In the genomic region with DNA sequence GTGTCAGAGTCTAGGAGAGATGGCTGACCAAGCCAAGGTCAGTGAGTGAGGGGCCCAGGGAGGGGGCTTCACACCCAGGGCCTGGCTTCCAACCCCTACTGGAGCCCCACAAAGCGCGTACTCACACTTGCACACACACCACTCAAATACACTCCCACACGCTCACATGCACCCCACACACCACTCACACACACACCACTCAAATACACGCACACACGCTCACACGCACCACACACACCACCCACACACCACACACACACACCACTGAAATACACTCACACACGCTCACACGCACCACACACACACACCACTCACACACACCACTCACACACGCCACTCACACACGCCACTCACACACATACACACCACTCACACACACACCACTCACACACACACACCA, we compare ENCODE assay signal across 18 cellular contexts. TPM values are rescaled to one million over a fixed set of nuclear protein-coding genes. Genes with fewer than 3 reads are reported as not detected.
DNase-seq lines count a peak whose midpoint lies in the region; ATAC-seq, FAIRE-seq and TF ChIP-seq lines count a peak whose summit lies in the region.
"Had no signal": no experiment of that assay in that cellular context is flagged by ENCODE, and none has a peak within 500 bp of the region (broad histone marks: within the 10 kb centered on the region; RNA-seq: fewer than 3 reads in every experiment).

No MANE protein-coding gene starts in this region.

- intact Hi-C loops in ascending aorta (cut with DNase I) = loop anchor here (2.0 kb wide), 1 partner anchor 19 kb away; no protein-coding TSS in a partner anchor

- no peak overlapping the region for H2BK20ac ChIP-seq in H1 (ENCODE audit: low read length)

- H3K4me3 ChIP-seq in ascending aorta (no peak overlapping the region), H1 (ENCODE audit: extremely low read depth in 1 of 4, insufficient read depth in 2 of 4, low read depth in 3 of 4, low read length in 4 of 4) (no peak overlapping the region)
- H3K4me3 ChIP-seq: PC-9, SJCRH30 had no signal

- DNase-seq in ascending aorta (ENCODE audit: low spot score in 2 of 2) (no peak), H1 (ENCODE audit: low read depth in 1 of 2, low spot score in 2 of 2) (no peak), progenitor cell of endocrine pancreas (ENCODE audit: low spot score, unreplicated experiment) (no peak), SIG-M5 (lab: John Stamatoyannopoulos, UW) (no peak), T-cell (no peak)
- DNase-seq: ACHN, C1 segment of cervical spinal cord, Karpas-422, NCI-H1417 treated with DMSO at 0.1 percent for 48 hours, NCI-H187 treated with DMSO at 0.1 percent for 48 hours, NCI-H226, NCI-H524 treated with DMSO at 0.1 percent for 48 hours, PC-9, SJCRH30 had no signal

- H3K27me3 ChIP-seq in ascending aorta (no peaks in the 10 kb centered on the region), H1 (replicated peaks in 1 of 4; ENCODE audit: control insufficient read depth in 3 of 4, extremely low read depth in 1 of 4, insufficient read depth in 3 of 4, low read length in 3 of 4) (no peaks in the 10 kb centered on the region)

- CTCF ChIA-PET in H1 (lab: Charles Lee; ENCODE audit: partially characterized antibody) (interaction anchor here (2.3 kb wide), 1 partner anchor 134 kb away, joined by 9 read pairs; no protein-coding TSS in a partner anchor), T-cell (lab: Charles Lee) (interaction anchor here in 1 of 2 donors (0.6 kb wide), 1 partner anchor 138 kb away, joined by 12 read pairs; no protein-coding TSS in a partner anchor)

- H3K27ac ChIP-seq in ascending aorta (peak overlapping the region; percentile 9 to 81), H1 (ENCODE audit: low read depth, low read length) (no peak overlapping the region)
- H3K27ac ChIP-seq: PC-9, RWPE1, SJCRH30 had no signal

- 86 to 100% methylated on average over 3 to 10 of the region's 10 CpGs for WGBS in H1 (ENCODE audit: extremely low coverage in 1 of 2, insufficient coverage in 1 of 2, insufficient read length in 1 of 2, insufficient replicate concordance in 2 of 2, low coverage in 1 of 2, low lambda C conversion rate in 2 of 2, missing lambda C conversion rate in 1 of 2), 2 experiments

- peaks cover 0 to 6% of the 10 kb centered on the region in 2 experiments for H4K20me1 ChIP-seq in H1 (replicated peaks in 1 of 2; ENCODE audit: control insufficient read depth in 1 of 2, insufficient read depth in 2 of 2, low read length in 2 of 2)

- no peaks in the 10 kb centered on the region for H3K79me2 ChIP-seq in H1 (ENCODE audit: control insufficient read depth in 1 of 2, insufficient read depth in 2 of 2, low read length in 2 of 2)

- no peak overlapping the region for H3K23ac ChIP-seq in H1 (ENCODE audit: insufficient read length)

- peak overlapping the region; percentile 40; the same call in 1 of the 2 replicates for H2AK5ac ChIP-seq in H1 (ENCODE audit: low read depth, low read length)

- H3K27me3 Mint-ChIP-seq in progenitor cell of endocrine pancreas = peaks cover 3% of the 10 kb centered on the region
- H3K27me3 Mint-ChIP-seq in T-cell = peaks cover 0 to 4% of the 10 kb centered on the region in 2 donors

- POLR2A ChIA-PET in H1 (lab: Charles Lee; ENCODE audit: partially characterized antibody) = no interaction called here
- POLR2A ChIA-PET in T-cell (lab: Charles Lee) = no interaction called here

- H3K9me3 Mint-ChIP-seq in progenitor cell of endocrine pancreas (ENCODE audit: low read depth) (no peaks in the 10 kb centered on the region), T-cell (no peaks in the 10 kb centered on the region)

- H3K23me2 ChIP-seq in H1 (ENCODE audit: low read depth, low read length) = peaks cover 6% of the 10 kb centered on the region; the same call in 1 of the 2 replicates

- no peak for TF ChIP-seq POLR2A in H1 (IDR thresholded peaks at IDR 0.05; ENCODE audit: control extremely low read depth in 1 of 2, low read depth in 2 of 2, low read length in 2 of 2)

- H3K4ac ChIP-seq in H1 (replicated peaks; ENCODE audit: insufficient read length, low read depth, low read length) = no peak overlapping the region

- no peak overlapping the region for H3K18ac ChIP-seq in H1 (ENCODE audit: extremely low read depth, low read length)

- no peak overlapping the region for H3K4me3 Mint-ChIP-seq in progenitor cell of endocrine pancreas (ENCODE audit: low read depth)
- no peak overlapping the region for H3K4me3 Mint-ChIP-seq in T-cell

- no peak for TF ChIP-seq RAD21 in H1 (IDR thresholded peaks at IDR 0.05 in 1 of 2, conservative IDR thresholded peaks at IDR 0.05 in 1 of 2; ENCODE audit: low read depth in 2 of 2, low read length in 2 of 2)

- H2BK15ac ChIP-seq in H1 (ENCODE audit: low read length) = peak overlapping the region; percentile 90; the same call in 1 of the 2 replicates

- no peak for FAIRE-seq in H1 (lab: Jason Lieb, UNC)
- FAIRE-seq: D721Med had no signal

- H3K4me2 ChIP-seq in H1 (ENCODE audit: insufficient read depth in 1 of 2, low read depth in 2 of 2, low read length in 2 of 2) = no peak overlapping the region
- H3K4me2 ChIP-seq: PC-9 had no signal

- no peaks in the 10 kb centered on the region for H3K79me1 ChIP-seq in H1 (ENCODE audit: low read depth, low read length)

- peak overlapping the region; percentile 90 for H3K56ac ChIP-seq in H1 (replicated peaks; ENCODE audit: insufficient read length, low read depth, low read length)

- no peak for TF ChIP-seq CTCF in ascending aorta (IDR thresholded peaks at IDR 0.05)
- TF ChIP-seq CTCF in H1 (IDR thresholded peaks at IDR 0.05; ENCODE audit: control extremely low read depth in 1 of 3, insufficient read depth in 1 of 3, low read depth in 1 of 3, low read length in 3 of 3) = no peak
- no peak for TF ChIP-seq CTCF in progenitor cell of endocrine pancreas (IDR thresholded peaks at IDR 0.05; ENCODE audit: unreplicated experiment)

- H2BK5ac ChIP-seq in H1 (ENCODE audit: low read depth, low read length) = 0 out of 2 replicates have a peak overlapping the region, but pooled peaks have one; percentile 82

- peaks cover 4% of the 10 kb centered on the region for H3K4me1 Mint-ChIP-seq in progenitor cell of endocrine pancreas (ENCODE audit: low read depth)
- H3K4me1 Mint-ChIP-seq in T-cell = no peaks in the 10 kb centered on the region

- no peak overlapping the region for H4K8ac ChIP-seq in H1 (ENCODE audit: extremely low read depth, insufficient read depth, low read length)

- H3K27ac Mint-ChIP-seq in progenitor cell of endocrine pancreas (peak overlapping the region; percentile 10), T-cell (no peak overlapping the region)

- H3K4me1 ChIP-seq in ascending aorta (peaks cover 2 to 22% of the 10 kb centered on the region in 2 donors), H1 (replicated peaks in 1 of 4; ENCODE audit: control insufficient read depth in 3 of 4, insufficient read depth in 4 of 4, low read length in 3 of 4) (no peaks in the 10 kb centered on the region)
- H3K4me1 ChIP-seq: SJCRH30 had no signal

- no peaks in the 10 kb centered on the region for H3K36me3 Mint-ChIP-seq in progenitor cell of endocrine pancreas (ENCODE audit: insufficient read depth)
- no peaks in the 10 kb centered on the region for H3K36me3 Mint-ChIP-seq in T-cell

- H2BK120ac ChIP-seq in H1 (replicated peaks; ENCODE audit: low read depth, low read length) = no peak overlapping the region

- H3K14ac ChIP-seq in H1 (ENCODE audit: insufficient read length) = no peak overlapping the region

- no peak overlapping the region for H2AFZ ChIP-seq in H1 (ENCODE audit: low read length)
- H2AFZ ChIP-seq: PC-9 had no signal

- TF ChIP-seq EP300 in H1 (IDR thresholded peaks at IDR 0.05; ENCODE audit: borderline replicate concordance in 1 of 2, low read depth in 2 of 2, low read length in 2 of 2) = no peak

- H3K9me3 ChIP-seq in ascending aorta (no peaks in the 10 kb centered on the region), H1 (ENCODE audit: insufficient read depth in 2 of 2, low read depth in 1 of 2, low read length in 1 of 2) (no peaks in the 10 kb centered on the region)
- H3K9me3 ChIP-seq: SJCRH30 had no signal

- H3K9ac ChIP-seq in H1 (replicated peaks in 1 of 4; ENCODE audit: extremely low read depth in 1 of 4, low read depth in 3 of 4, low read length in 3 of 4) = no peak overlapping the region

- no peaks in the 10 kb centered on the region for H3K36me3 ChIP-seq in ascending aorta
- no peaks in the 10 kb centered on the region for H3K36me3 ChIP-seq in H1 (ENCODE audit: control insufficient read depth in 2 of 4, insufficient read depth in 4 of 4, low read length in 3 of 4)
- H3K36me3 ChIP-seq: SJCRH30 had no signal

- no peak overlapping the region for H4K91ac ChIP-seq in H1 (replicated peaks; ENCODE audit: insufficient read length, low read length)

- H4K5ac ChIP-seq in H1 (ENCODE audit: insufficient read length, low read depth, low read length) = no peak overlapping the region

- peak overlapping the region; percentile 6 for H2BK12ac ChIP-seq in H1 (ENCODE audit: low read depth, low read length)

- no peak for ATAC-seq in T-cell (replicated peaks in 1 of 4)

RNA-seq across cellular contexts. Expression of gene ASB6, which starts 5.7 kb away (rescaled TPM):
- total RNA-seq in ascending aorta (29.7 TPM), progenitor cell of endocrine pancreas (19.7 and 20.5 TPM in 2 replicates), T-cell (10 to 100 TPM; 28.3 to 35.2 (median 30.8) TPM)
- total RNA-seq in H1 (2021; fragmentation: NEBNext Ultra II Directional; extraction: Animal tissue kit (Norgen Biotek cat#: 25700)) = 17.3 TPM in 2 replicates
- 14.0 and 19.7 TPM in 2 replicates for polyA plus RNA-seq in H1 (2011; rRNA removed)
- polyA plus RNA-seq in H1 (2011; cell fraction: cytosol; rRNA removed) = 16.1 TPM
- 28.1 TPM for polyA plus RNA-seq in H1 (2011; cell fraction: nucleus; rRNA removed)
- 9.6 to 16.5 TPM (median 14.9 TPM) in 4 replicates for polyA plus RNA-seq in H1 (2012, experiment 1 of 2)
- polyA plus RNA-seq in H1 (2012, experiment 2 of 2) = 14.4 TPM
- polyA plus RNA-seq in H1 (2013, experiment 1 of 2) = 12.1 TPM
- 12.0 TPM for polyA plus RNA-seq in H1 (2013, experiment 2 of 2)
- 8.4 and 11.0 TPM in 2 replicates for polyA minus RNA-seq in H1 (2011; rRNA and poly(A)+ RNA removed)
- 7.3 TPM for polyA minus RNA-seq in H1 (2011; cell fraction: cytosol; rRNA and poly(A)+ RNA removed)
- polyA minus RNA-seq in H1 (2011; cell fraction: nucleus; rRNA and poly(A)+ RNA removed) = 9.7 TPM

RNA-seq across cellular contexts. Expression of gene PRRX2, which starts 17.8 kb away (rescaled TPM):
- total RNA-seq in ascending aorta (112 TPM), progenitor cell of endocrine pancreas (0.79 and 0.91 TPM in 2 replicates), T-cell (under 1 TPM in 1 of 5 donors, not detected in 4; 0.26 TPM)
- 5.8 and 7.1 TPM in 2 replicates for total RNA-seq in H1 (2021; fragmentation: NEBNext Ultra II Directional; extraction: Animal tissue kit (Norgen Biotek cat#: 25700))
- polyA plus RNA-seq in H1 (2011; rRNA removed) = 9.2 and 10.9 TPM in 2 replicates
- polyA plus RNA-seq in H1 (2011; cell fraction: cytosol; rRNA removed) = 6.7 TPM
- polyA plus RNA-seq in H1 (2011; cell fraction: nucleus; rRNA removed) = 5.3 TPM
- polyA plus RNA-seq in H1 (2012, experiment 1 of 2) = 1.6 to 5.6 TPM (median 4.0 TPM) in 4 replicates
- polyA plus RNA-seq in H1 (2012, experiment 2 of 2) = 5.6 TPM
- polyA plus RNA-seq in H1 (2013, experiment 1 of 2) = 7.2 TPM
- 7.7 TPM for polyA plus RNA-seq in H1 (2013, experiment 2 of 2)
- 0.46 and 0.57 TPM in 2 replicates for polyA minus RNA-seq in H1 (2011; rRNA and poly(A)+ RNA removed)
- 2.1 TPM for polyA minus RNA-seq in H1 (2011; cell fraction: cytosol; rRNA and poly(A)+ RNA removed)
- polyA minus RNA-seq in H1 (2011; cell fraction: nucleus; rRNA and poly(A)+ RNA removed) = 1.3 TPM
- total RNA-seq: MCF 10A had no signal

RNA-seq across cellular contexts. Expression of gene NTMT1, which starts 21.7 kb away (rescaled TPM):
- total RNA-seq in ascending aorta = 6.9 TPM
- total RNA-seq in H1 (2021; fragmentation: NEBNext Ultra II Directional; extraction: Animal tissue kit (Norgen Biotek cat#: 25700)) = 66.1 and 70.2 TPM in 2 replicates
- 66.8 and 72.0 TPM in 2 replicates for polyA plus RNA-seq in H1 (2011; rRNA removed)
- polyA plus RNA-seq in H1 (2011; cell fraction: cytosol; rRNA removed) = 74.2 TPM
- polyA plus RNA-seq in H1 (2011; cell fraction: nucleus; rRNA removed) = 49.9 TPM
- polyA plus RNA-seq in H1 (2012, experiment 1 of 2) = 50.4 to 65.9 TPM (median 63.1 TPM) in 4 replicates
- 54.6 TPM for polyA plus RNA-seq in H1 (2012, experiment 2 of 2)
- polyA plus RNA-seq in H1 (2013, experiment 1 of 2) = 37.6 TPM
- 37.1 TPM for polyA plus RNA-seq in H1 (2013, experiment 2 of 2)
- 27.6 and 39.4 TPM in 2 replicates for polyA minus RNA-seq in H1 (2011; rRNA and poly(A)+ RNA removed)
- 13.7 TPM for polyA minus RNA-seq in H1 (2011; cell fraction: cytosol; rRNA and poly(A)+ RNA removed)
- 22.0 TPM for polyA minus RNA-seq in H1 (2011; cell fraction: nucleus; rRNA and poly(A)+ RNA removed)
- total RNA-seq in progenitor cell of endocrine pancreas = 25.9 and 26.8 TPM in 2 replicates
- total RNA-seq in T-cell = 10 to 100 TPM; 31.0 to 45.0 (median 40.3) TPM

RNA-seq across cellular contexts. Expression of gene C9orf50, which starts 26.7 kb away (rescaled TPM):
- total RNA-seq in ascending aorta (not detected), progenitor cell of endocrine pancreas (0.27 and 0.43 TPM in 2 replicates), T-cell (not detected)
- total RNA-seq in H1 (2021; fragmentation: NEBNext Ultra II Directional; extraction: Animal tissue kit (Norgen Biotek cat#: 25700)) = not detected in 2 replicates
- polyA plus RNA-seq in H1 (2011; rRNA removed) = not detected in 2 replicates
- not detected for polyA plus RNA-seq in H1 (2011; cell fraction: cytosol; rRNA removed)
- polyA plus RNA-seq in H1 (2011; cell fraction: nucleus; rRNA removed) = 0.17 TPM
- not detected in 4 replicates for polyA plus RNA-seq in H1 (2012, experiment 1 of 2)
- not detected for polyA plus RNA-seq in H1 (2012, experiment 2 of 2)
- polyA plus RNA-seq in H1 (2013, experiment 1 of 2) = not detected
- not detected for polyA plus RNA-seq in H1 (2013, experiment 2 of 2)
- polyA minus RNA-seq in H1 (2011; rRNA and poly(A)+ RNA removed) = not detected in 2 replicates
- not detected for polyA minus RNA-seq in H1 (2011; cell fraction: cytosol; rRNA and poly(A)+ RNA removed)
- 0.40 TPM for polyA minus RNA-seq in H1 (2011; cell fraction: nucleus; rRNA and poly(A)+ RNA removed)
- total RNA-seq: H4, MCF 10A, PC-9, SJCRH30 had no signal

Comparison
In these comparisons a context has a peak if more than half of its experiments do, and no peak if none do; other contexts are left out.
1. RNA of gene PRRX2, which starts 17.8 kb away (total RNA-seq): 112 TPM in ascending aorta (single experiment); 5.8 to 7.1 TPM in H1, 0.79 to 0.91 TPM in progenitor cell of endocrine pancreas and 0.26 TPM in T-cell; every median in the first group is over 10 times any median in the second.